ENCODE assay signal across 28 cellular contexts in the genomic region with DNA sequence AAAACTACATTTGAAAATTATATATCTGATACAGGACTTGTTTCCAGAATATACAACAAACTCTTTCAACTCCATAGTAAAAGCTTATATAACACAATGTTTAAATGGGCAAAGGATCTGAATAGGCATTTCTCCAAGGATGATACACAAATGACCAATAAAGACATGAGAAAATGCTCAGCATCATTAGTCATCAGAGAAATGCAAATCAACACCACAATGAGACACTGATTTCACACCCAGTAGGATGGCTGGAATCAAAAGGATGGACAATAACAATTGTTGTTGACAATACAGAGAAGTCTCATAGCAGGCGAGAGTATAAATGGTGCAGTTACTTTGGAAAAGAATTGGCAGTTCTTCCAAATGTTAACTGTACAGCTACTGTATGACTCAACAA.
"Had no signal": no experiment of that assay in that cellular context is flagged by ENCODE, and none has a peak within 500 bp of the region (broad histone marks: within the 10 kb centered on the region; RNA-seq: fewer than 3 reads in every experiment).

No MANE protein-coding gene starts in this region.

- H3K4me1 ChIP-seq: colonic mucosa, gastroesophageal sphincter, heart right ventricle had no signal

- H3K27me3 ChIP-seq: brain microvascular endothelial cell, colonic mucosa, gastroesophageal sphincter, heart right ventricle had no signal

- FAIRE-seq: astrocyte, endometrium, endothelial cell of umbilical vein had no signal

- ATAC-seq: activated CD4-positive, alpha-beta T cell treated with anti-CD3 and anti-CD28 coated beads for 36 hours; activated T-cell treated with anti-CD3 and anti-CD28 coated beads, Interleukin-2, amount 50 U/mL, for 72 hours; esophagus mucosa; gastroesophageal sphincter; heart right ventricle had no signal

- H3K27ac ChIP-seq: brain microvascular endothelial cell, colonic mucosa, gastroesophageal sphincter, heart right ventricle had no signal

- H3K36me3 ChIP-seq: brain microvascular endothelial cell, colonic mucosa, gastroesophageal sphincter, heart right ventricle had no signal

- H3K4me3 ChIP-seq: colonic mucosa, gastroesophageal sphincter, heart right ventricle had no signal

- DNase-seq: activated CD4-positive, alpha-beta memory T cell treated with anti-CD3 and anti-CD28 coated beads for 36 hours; activated CD4-positive, alpha-beta T cell treated with anti-CD3 and anti-CD28 coated beads for 36 hours; activated CD4-positive, alpha-beta T cell treated with anti-CD3 and anti-CD28 coated beads, Interleukin-2, amount 10 ng/mL, durations not matched to agents 24 days and 14 days; activated CD4-positive, CD25-positive, alpha-beta regulatory T cell; activated CD4-positive, CD25-positive, alpha-beta regulatory T cell treated with anti-CD3 and anti-CD28 coated beads, Interleukin-2, amount 50 U/mL, for 72 hours; activated CD8-positive, alpha-beta memory T cell treated with anti-CD3 and anti-CD28 coated beads, Interleukin-2, amount 50 U/mL, for 48 hours; activated effector memory CD4-positive, alpha-beta T cell treated with Interleukin-2 at 50 U/mL for 16 hours; activated gamma-delta T cell treated with Interleukin-2 at 50 U/mL for 16 hours; activated naive CD4-positive, alpha-beta T cell treated with anti-CD3 and anti-CD28 coated beads, Interleukin-2, amount 50 U/mL, for 16 hours; activated naive CD4-positive, alpha-beta T cell treated with Interleukin-2 at 50 U/mL for 16 hours; activated T-cell treated with anti-CD3 and anti-CD28 coated beads for 4 hours; activated T-cell treated with anti-CD3 and anti-CD28 coated beads, Interleukin-2, amount 50 U/mL, for 24 hours; activated T-cell treated with anti-CD3 and anti-CD28 coated beads, Interleukin-2, amount 50 U/mL, for 72 hours; amniotic stem cell; anterior cingulate cortex; brain microvascular endothelial cell; central memory CD4-positive, alpha-beta T cell; cerebellar nuclear complex; colonic mucosa; effector CD8-positive, alpha-beta T cell; foreskin melanocyte; heart right ventricle; T-helper 2 cell had no signal
